Comparison of ENCODE assay signal across 13 cellular contexts in the genomic region with DNA sequence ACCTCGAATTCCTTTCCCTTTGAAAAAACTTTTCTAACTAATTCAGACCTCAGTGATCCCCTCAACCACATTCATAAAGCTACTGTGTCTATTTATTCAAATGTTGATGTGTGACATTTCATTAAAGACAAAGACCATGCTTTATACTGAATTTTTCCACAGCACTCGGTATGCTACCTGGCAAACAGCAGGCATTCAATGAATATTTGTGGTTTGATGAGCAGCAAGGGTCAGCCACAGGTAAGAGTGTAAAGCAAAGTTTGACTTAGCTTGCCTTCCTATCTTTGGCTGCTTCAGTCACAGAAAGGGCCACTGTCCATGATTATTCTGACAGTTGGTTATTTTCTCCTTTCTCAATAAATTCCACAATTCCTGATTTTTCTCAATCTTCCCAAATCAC. TPM values are rescaled to one million over a fixed set of nuclear protein-coding genes. Genes with fewer than 3 reads are reported as not detected.
A peak's percentile ranks its signal among the peaks of the same experiment; 100 is the strongest.
DNase-seq lines count a peak whose midpoint lies in the region; ATAC-seq, FAIRE-seq and TF ChIP-seq lines count a peak whose summit lies in the region.
"Had no signal": no experiment of that assay in that cellular context is flagged by ENCODE, and none has a peak within 500 bp of the region (broad histone marks: within the 10 kb centered on the region; RNA-seq: fewer than 3 reads in every experiment).

No MANE protein-coding gene starts in this region.

- no peaks in the 10 kb centered on the region for H4K20me1 ChIP-seq in OCI-LY7 (ENCODE audit: insufficient read depth, low read length)

- in situ Hi-C loops in HAP-1 (cut with MboI; ENCODE audit: low sequenced_read_pairs): no loop called here

- CTCF ChIA-PET in OCI-LY7 (lab: Charles Lee; ENCODE audit: unreplicated experiment): no interaction called here

- H3K9me2 ChIP-seq in OCI-LY7 (ENCODE audit: insufficient read depth, low read length): no peaks in the 10 kb centered on the region

- H3K27ac ChIP-seq in OCI-LY7 (ENCODE audit: low read depth, low read length, poor library complexity, severe bottlenecking) (no peak overlapping the region), breast epithelium (peak overlapping the region; percentile 57 to 78), small intestine (ENCODE audit: low read depth in 1 of 2, low read length in 1 of 2) (peak overlapping the region; percentile 57 to 78)
- H3K27ac ChIP-seq: 22Rv1 had no signal

- H3K4me1 Mint-ChIP-seq in T-helper 1 cell treated with Interleukin-12 subunit alpha and Interleukin-12 subunit beta and Interleukin-4 antibody, amounts not matched to agents 30 μg/mL and 1 μg/mL, for 36 hours (ENCODE audit: low read depth): peaks cover 52% of the 10 kb centered on the region

- H3K4me3 Mint-ChIP-seq in T-helper 1 cell treated with Interleukin-12 subunit alpha and Interleukin-12 subunit beta and Interleukin-4 antibody, amounts not matched to agents 30 μg/mL and 1 μg/mL, for 36 hours: peak overlapping the region; percentile 64

- FAIRE-seq in small intestine (lab: Jason Lieb, UNC): no peak
- FAIRE-seq: endometrium had no signal

- H3K27me3 ChIP-seq in breast epithelium (no peaks in the 10 kb centered on the region), small intestine (ENCODE audit: control insufficient read depth in 2 of 2, insufficient read depth in 2 of 2, low read length in 2 of 2) (no peaks in the 10 kb centered on the region), HAP-1 (ENCODE audit: low read depth) (no peaks in the 10 kb centered on the region)
- H3K27me3 ChIP-seq: testis had no signal

- H3K9me3 Mint-ChIP-seq in T-helper 1 cell treated with Interleukin-12 subunit alpha and Interleukin-12 subunit beta and Interleukin-4 antibody, amounts not matched to agents 30 μg/mL and 1 μg/mL, for 36 hours: no peaks in the 10 kb centered on the region

- no peak overlapping the region for H2AFZ ChIP-seq in OCI-LY7 (ENCODE audit: low read length)

- TF ChIP-seq CTCF in OCI-LY7 (conservative IDR thresholded peaks at IDR 0.05; ENCODE audit: low read length): no peak
- no peak for TF ChIP-seq CTCF in breast epithelium (IDR thresholded peaks at IDR 0.05)

- peaks cover 64% of the 10 kb centered on the region for H3K4me1 ChIP-seq in OCI-LY7 (ENCODE audit: insufficient read depth, low read length, poor library complexity, severe bottlenecking)
- no peaks in the 10 kb centered on the region for H3K4me1 ChIP-seq in breast epithelium
- H3K4me1 ChIP-seq in small intestine (ENCODE audit: control insufficient read depth in 2 of 2, insufficient read depth in 1 of 2, low read depth in 1 of 2, low read length in 1 of 2): peaks cover 2 to 5% of the 10 kb centered on the region in 2 donors
- peaks cover 16% of the 10 kb centered on the region; the same call in 1 of the 2 replicates for H3K4me1 ChIP-seq in HAP-1
- H3K4me1 ChIP-seq: Caco-2 had no signal

- 71 to 78% (median 77%) methylated on average over 2 of the region's 2 CpGs for WGBS in small intestine, 3 donors

- H3K36me3 Mint-ChIP-seq in T-helper 1 cell treated with Interleukin-12 subunit alpha and Interleukin-12 subunit beta and Interleukin-4 antibody, amounts not matched to agents 30 μg/mL and 1 μg/mL, for 36 hours (ENCODE audit: low read depth): peaks cover 31% of the 10 kb centered on the region

- H3K27me3 Mint-ChIP-seq in T-helper 1 cell treated with Interleukin-12 subunit alpha and Interleukin-12 subunit beta and Interleukin-4 antibody, amounts not matched to agents 30 μg/mL and 1 μg/mL, for 36 hours (ENCODE audit: low read depth): no peaks in the 10 kb centered on the region

- TF ChIP-seq POLR2A in breast epithelium (IDR thresholded peaks at IDR 0.05): no peak

- H3K36me3 ChIP-seq in OCI-LY7 (ENCODE audit: insufficient read depth, low read length) (peaks cover 21% of the 10 kb centered on the region), breast epithelium (no peaks in the 10 kb centered on the region), small intestine (ENCODE audit: control insufficient read depth in 2 of 2, insufficient read depth in 2 of 2, low read length in 2 of 2) (peaks cover 0 to 2% of the 10 kb centered on the region in 2 donors), HAP-1 (replicated peaks) (no peaks in the 10 kb centered on the region)

- no peak for DNase-seq in T-helper 1 cell
- no peak for DNase-seq in OCI-LY7 (ENCODE audit: low spot score)
- peak in 1 of 2 donors; percentile 56 for DNase-seq in breast epithelium (ENCODE audit: low spot score in 2 of 2)
- no peak for DNase-seq in small intestine
- no peak for DNase-seq in HAP-1 (ENCODE audit: low spot score in 2 of 2)
- DNase-seq in NCI-H187 treated with DMSO at 0.1 percent for 48 hours (lab: John Stamatoyannopoulos, UW): no peak
- DNase-seq: Caco-2, head of caudate nucleus, testis had no signal

- H3K79me2 ChIP-seq in OCI-LY7 (ENCODE audit: insufficient read depth, low read depth, low read length): peaks cover 26% of the 10 kb centered on the region; the same call in 1 of the 2 replicates

- POLR2A ChIA-PET in OCI-LY7 (lab: Charles Lee): interaction anchor here (0.6 to 2.7 kb wide), 9 partner anchors 9 to 96 kb away, joined by 3 to 9 read pairs (median 3); no protein-coding TSS in a partner anchor

- BruUV-seq in OCI-LY7 (replicated peaks; lab: Mats Ljungman, UMichigan): no TSS peak

- no peak for ATAC-seq in HG02798 (IDR thresholded peaks at IDR 0.05; ENCODE audit: poor library complexity, unreplicated experiment)

- intact Hi-C loops in OCI-LY7 (cut with micrococcal nuclease; ENCODE audit: unreplicated experiment): no loop called here
- intact Hi-C loops in breast epithelium (cut with DNase I; ENCODE audit: low total_unique reads): no loop called here

- peak overlapping the region; percentile 91 for H3K27ac Mint-ChIP-seq in T-helper 1 cell treated with Interleukin-12 subunit alpha and Interleukin-12 subunit beta and Interleukin-4 antibody, amounts not matched to agents 30 μg/mL and 1 μg/mL, for 36 hours

- H3K4me3 ChIP-seq in OCI-LY7 (ENCODE audit: low read depth, low read length, poor library complexity, severe bottlenecking) (no peak overlapping the region), breast epithelium (no peak overlapping the region), small intestine (ENCODE audit: low read depth in 1 of 2, low read length in 2 of 2) (no peak overlapping the region), HAP-1 (no peak overlapping the region)
- H3K4me3 ChIP-seq: testis had no signal

- H3K4me2 ChIP-seq in OCI-LY7 (ENCODE audit: low read length): 0 out of 2 replicates have a peak overlapping the region, but pooled peaks have one; percentile 33

- H3K9me3 ChIP-seq in OCI-LY7 (ENCODE audit: low read length): no peaks in the 10 kb centered on the region
- peaks cover 0 to 3% of the 10 kb centered on the region in 2 donors for H3K9me3 ChIP-seq in breast epithelium
- H3K9me3 ChIP-seq in small intestine (ENCODE audit: control insufficient read depth, low read depth): no peaks in the 10 kb centered on the region
- no peaks in the 10 kb centered on the region for H3K9me3 ChIP-seq in HAP-1
- H3K9me3 ChIP-seq: Caco-2, testis had no signal

RNA-seq across cellular contexts. Expression of a gene that starts 5.1 kb away (rescaled TPM):
- 34.7 and 54.2 TPM in 2 replicates for total RNA-seq in OCI-LY7 (2014; rRNA removed; shearing (Covaris generic))
- total RNA-seq in OCI-LY7 (2022) (66.8 and 68.9 TPM in 2 replicates), breast epithelium (10 to 100 TPM; 39.4 to 82.8 (median 41.0) TPM)
- 10 to 100 TPM; 36.0 to 60.3 (median 58.6) TPM for polyA plus RNA-seq in small intestine
